ENCODE assay signal across 11 cellular contexts in genomic region chr20:64049887-64050260, GRCh38. TPM values are rescaled to one million over a fixed set of nuclear protein-coding genes. Genes with fewer than 3 reads are reported as not detected.
DNase-seq lines count a peak whose midpoint lies in the region; ATAC-seq lines count a peak whose summit lies in the region.
"Had no signal": no experiment of that assay in that cellular context is flagged by ENCODE, and none has a peak within 500 bp of the region (broad histone marks: within the 10 kb centered on the region; RNA-seq: fewer than 3 reads in every experiment).

No MANE protein-coding gene starts in this region.

- H3K9me3 Mint-ChIP-seq in stimulated activated naive CD8-positive, alpha-beta T cell treated with anti-CD3 and anti-CD28 coated beads, Interleukin-15, amount 100 ng/mL, for 72 hours, result no peaks in the 10 kb centered on the region
- H3K9me3 Mint-ChIP-seq in naive thymus-derived CD8-positive, alpha-beta T cell, result no peaks in the 10 kb centered on the region
- H3K9me3 Mint-ChIP-seq: naive thymus-derived CD4-positive, alpha-beta T cell had no signal

- H3K27me3 Mint-ChIP-seq in stimulated activated naive CD8-positive, alpha-beta T cell treated with anti-CD3 and anti-CD28 coated beads, Interleukin-15, amount 100 ng/mL, for 72 hours, result peaks cover 85% of the 10 kb centered on the region
- H3K27me3 Mint-ChIP-seq in naive thymus-derived CD8-positive, alpha-beta T cell, result peaks cover 0 to 59% (median 18%) of the 10 kb centered on the region in 5 donors

- no peak overlapping the region for H3K27ac ChIP-seq in substantia nigra (ENCODE audit: low read depth, low read length, poor library complexity, severe bottlenecking)

- H3K36me3 Mint-ChIP-seq in naive thymus-derived CD8-positive, alpha-beta T cell, result no peaks in the 10 kb centered on the region
- H3K36me3 Mint-ChIP-seq: naive thymus-derived CD4-positive, alpha-beta T cell had no signal

- no peak for DNase-seq in stimulated activated naive CD8-positive, alpha-beta T cell treated with anti-CD3 and anti-CD28 coated beads, Interleukin-15, amount 100 ng/mL, for 72 hours
- DNase-seq in stimulated activated naive CD8-positive, alpha-beta T cell treated with anti-CD3 and anti-CD28 coated beads, Interleukin-15, Interleukin-2, amounts not matched to agents 100 U/mL and 50 U/mL, for 24 hours, result no peak
- DNase-seq in dermis blood vessel endothelial cell (peak; percentile 51), NCI-H446 (lab: John Stamatoyannopoulos, UW) (no peak), substantia nigra (lab: John Stamatoyannopoulos, UW) (no peak), AG08395 (ENCODE audit: low spot score) (no peak)
- DNase-seq in naive thymus-derived CD8-positive, alpha-beta T cell, result no peak
- DNase-seq: foreskin melanocyte; naive thymus-derived CD4-positive, alpha-beta T cell; NCI-H1092 treated with DMSO at 0.1 percent for 48 hours had no signal

- peak overlapping the region; percentile 56 to 64 for H3K4me3 Mint-ChIP-seq in stimulated activated naive CD8-positive, alpha-beta T cell treated with anti-CD3 and anti-CD28 coated beads, Interleukin-15, amount 100 ng/mL, for 72 hours
- peak overlapping the region in 6 of 10 donors; percentile 31 to 79 (median 52) for H3K4me3 Mint-ChIP-seq in naive thymus-derived CD8-positive, alpha-beta T cell

- no peak overlapping the region for H3K27ac Mint-ChIP-seq in stimulated activated naive CD8-positive, alpha-beta T cell treated with anti-CD3 and anti-CD28 coated beads, Interleukin-15, amount 100 ng/mL, for 72 hours
- H3K27ac Mint-ChIP-seq in naive thymus-derived CD8-positive, alpha-beta T cell, result no peak overlapping the region

- H3K4me1 Mint-ChIP-seq in stimulated activated naive CD8-positive, alpha-beta T cell treated with anti-CD3 and anti-CD28 coated beads, Interleukin-15, amount 100 ng/mL, for 72 hours, result peaks cover 38% of the 10 kb centered on the region
- H3K4me1 Mint-ChIP-seq in naive thymus-derived CD8-positive, alpha-beta T cell, result peaks cover 17 to 26% (median 22%) of the 10 kb centered on the region in 4 donors

- POLR2A ChIA-PET in naive thymus-derived CD8-positive, alpha-beta T cell (lab: Charles Lee), result interaction anchor here (7.5 kb wide), 1 partner anchor 10 kb away, joined by 53 read pairs; no protein-coding TSS in a partner anchor

- no peak for ATAC-seq in stimulated activated naive CD8-positive, alpha-beta T cell treated with anti-CD3 and anti-CD28 coated beads, Interleukin-15, amount 100 ng/mL, for 72 hours
- ATAC-seq in stimulated activated naive CD8-positive, alpha-beta T cell treated with anti-CD3 and anti-CD28 coated beads, Interleukin-15, Interleukin-2, amounts not matched to agents 100 U/mL and 50 U/mL, for 24 hours, result no peak
- ATAC-seq in naive thymus-derived CD8-positive, alpha-beta T cell, result no peak
- ATAC-seq in GM21825 (IDR thresholded peaks at IDR 0.05; ENCODE audit: unreplicated experiment), result no peak

RNA-seq across cellular contexts. Expression of gene SOX18, which starts 0.4 kb away (rescaled TPM):
- 82.5 and 123 TPM in 2 replicates for total RNA-seq in dermis blood vessel endothelial cell
- total RNA-seq in naive thymus-derived CD8-positive, alpha-beta T cell, result not detected
- not detected for polyA plus RNA-seq in naive thymus-derived CD8-positive, alpha-beta T cell
- polyA plus RNA-seq: naive thymus-derived CD4-positive, alpha-beta T cell had no signal

RNA-seq across cellular contexts. Expression of gene TCEA2, which starts 13.1 kb away (rescaled TPM):
- 35.8 and 45.9 TPM in 2 replicates for total RNA-seq in dermis blood vessel endothelial cell
- 10 to 100 TPM; 42.0 to 42.7 TPM for total RNA-seq in naive thymus-derived CD8-positive, alpha-beta T cell
- 10 to 100 TPM; 22.5 to 33.0 (median 32.1) TPM for polyA plus RNA-seq in naive thymus-derived CD8-positive, alpha-beta T cell

RNA-seq across cellular contexts. Expression of gene C20orf204, which starts 13.9 kb away (rescaled TPM):
- 11.2 and 13.3 TPM in 2 replicates for total RNA-seq in dermis blood vessel endothelial cell
- 1 to 10 TPM; 5.6 to 5.8 TPM for total RNA-seq in naive thymus-derived CD8-positive, alpha-beta T cell
- under 1 TPM in 1 of 3 donors, not detected in 2; 0.54 TPM for polyA plus RNA-seq in naive thymus-derived CD8-positive, alpha-beta T cell

RNA-seq across cellular contexts. Expression of gene RGS19, which starts 29.4 kb away (rescaled TPM):
- total RNA-seq in dermis blood vessel endothelial cell, result 29.3 and 44.6 TPM in 2 replicates
- 10 to 100 TPM; 16.9 to 20.7 TPM for total RNA-seq in naive thymus-derived CD8-positive, alpha-beta T cell
- 10 to 100 TPM; 50.9 to 67.5 (median 59.4) TPM for polyA plus RNA-seq in naive thymus-derived CD8-positive, alpha-beta T cell

RNA-seq across cellular contexts. Expression of gene OPRL1, which starts 30.0 kb away (rescaled TPM):
- 3.2 and 5.4 TPM in 2 replicates for total RNA-seq in dermis blood vessel endothelial cell
- total RNA-seq in naive thymus-derived CD8-positive, alpha-beta T cell, result 1 to 10 TPM in 1 of 2 experiments, under 1 TPM in 1; 0.91 to 1.1 TPM
- 1 to 10 TPM in 1 of 3 donors, under 1 TPM in 2; 0.77 to 1.6 (median 0.82) TPM for polyA plus RNA-seq in naive thymus-derived CD8-positive, alpha-beta T cell

Comparison
In these comparisons a context has a peak if more than half of its experiments do, and no peak if none do; other contexts are left out.
1. RNA of gene SOX18, which starts 0.4 kb away (total RNA-seq): 82.5 to 123 TPM in dermis blood vessel endothelial cell; not detected in naive thymus-derived CD8-positive, alpha-beta T cell; every median in the first group is over 10 times any median in the second.